In genomic region chr2:23611839-23612238, GRCh38 we compare ENCODE assay signal across 24 cellular contexts.
"Had no signal": no experiment of that assay in that cellular context is flagged by ENCODE, and none has a peak within 500 bp of the region (broad histone marks: within the 10 kb centered on the region; RNA-seq: fewer than 3 reads in every experiment).

No MANE protein-coding gene starts in this region.

- DNase-seq: stimulated activated CD4-positive, alpha-beta T cell treated with anti-CD3 and anti-CD28 coated beads, Interleukin-2, amount 100 ng/mL, for 48 hours; stimulated activated CD4-positive, alpha-beta T cell treated with anti-CD3 and anti-CD28 coated beads, Interleukin-4, amount 100 ng/mL, for 1 hour; stimulated activated CD4-positive, alpha-beta T cell treated with anti-CD3 and anti-CD28 coated beads, Interleukin-4, amount 100 ng/mL, for 24 hours; stimulated activated CD4-positive, alpha-beta T cell treated with anti-CD3 and anti-CD28 coated beads, Interleukin-4, amount 100 ng/mL, for 4 hours; stimulated activated CD8-positive, alpha-beta memory T cell treated with anti-CD3 and anti-CD28 coated beads, Interleukin-4, amount 100 ng/mL, for 48 hours; stimulated activated naive B cell treated with anti-CD40 and anti-IgM and Interleukin-4, amounts not matched to agents 10 μg/mL and 1 μg/mL and 100 μg/mL, for 72 hours; stimulated activated naive CD4-positive, alpha-beta T cell; stimulated activated naive CD4-positive, alpha-beta T cell treated with Interleukin-2 at 50 U/mL for 16 hours; stimulated activated naive CD8-positive, alpha-beta T cell treated with anti-CD3 and anti-CD28 coated beads, Interleukin-15, amount 100 ng/mL, for 72 hours; stimulated activated naive CD8-positive, alpha-beta T cell treated with anti-CD3 and anti-CD28 coated beads, Interleukin-15, Interleukin-2, amounts not matched to agents 100 U/mL and 50 U/mL, for 24 hours; stomach; substantia nigra; testis; thyroid gland; tibial artery; transverse colon; trophoblast cell; upper lobe of left lung; upper lobe of right lung; uterus had no signal

- H3K4me3 ChIP-seq: stomach, suprapubic skin, testis, thoracic aorta, thyroid gland, tibial artery, tibial nerve, transverse colon, upper lobe of left lung, upper lobe of right lung, uterus, vagina had no signal

- H3K4me1 ChIP-seq: testis had no signal

- H3K9me3 ChIP-seq: testis, thyroid gland, tibial artery, transverse colon, upper lobe of right lung, uterus, vagina had no signal

- H3K36me3 ChIP-seq: stomach, suprapubic skin, thoracic aorta, thyroid gland, tibial artery, transverse colon, upper lobe of left lung, upper lobe of right lung, uterus, vagina had no signal

- H3K27ac ChIP-seq: stomach, suprapubic skin, testis, thoracic aorta, thyroid gland, tibial artery, tibial nerve, transverse colon, upper lobe of left lung, upper lobe of right lung, uterus, vagina had no signal
